Comparison of ENCODE assay signal across 8 cellular contexts in genomic region chr17:7219812-7220592, GRCh38. TPM values are rescaled to one million over a fixed set of nuclear protein-coding genes. Genes with fewer than 3 reads are reported as not detected.
DNase-seq lines count a peak whose midpoint lies in the region; ATAC-seq and TF ChIP-seq lines count a peak whose summit lies in the region.

Gene ACADVL (plus strand): TSS chr17:7219938. CDS start chr17:7219985, 47 bp downstream.
Gene DLG4 (minus strand): TSS chr17:7219836.

- intact Hi-C loops in Calu3 (cut with micrococcal nuclease; ENCODE audit: unreplicated experiment): no loop called here
- intact Hi-C loops in left ventricle myocardium inferior (cut with micrococcal nuclease): no loop called here
- intact Hi-C loops in psoas muscle (cut with DNase I): loop anchor here in 1 of 2 donors (2.0 kb wide), 2 partner anchors 17 to 77 kb away; no protein-coding TSS in a partner anchor

- ATAC-seq in GM21515 (IDR thresholded peaks at IDR 0.05; ENCODE audit: unreplicated experiment): peak; percentile 49
- peak; percentile 68 for ATAC-seq in T-helper 17 cell
- ATAC-seq in psoas muscle: peak; percentile 86 to 88 (median 86)

- no peaks in the 10 kb centered on the region for H3K27me3 ChIP-seq in left ventricle myocardium inferior (ENCODE audit: low read depth)
- H3K27me3 ChIP-seq in psoas muscle (ENCODE audit: insufficient read depth in 3 of 3, low read length in 2 of 3): no peaks in the 10 kb centered on the region

- H3K36me3 Mint-ChIP-seq in Calu3 (ENCODE audit: insufficient read depth, unreplicated experiment) (peaks cover 44% of the 10 kb centered on the region), T-helper 17 cell (ENCODE audit: low read depth) (peaks cover 3% of the 10 kb centered on the region)

- CTCF ChIA-PET in Calu3 (lab: Charles Lee): interaction anchor here (0.9 to 2.1 kb wide), 6 partner anchors 14 to 298 kb away, joined by 3 to 11 read pairs (median 4); partner anchors contain the start of gene DVL2

- no peaks in the 10 kb centered on the region for H3K9me3 Mint-ChIP-seq in Calu3 (ENCODE audit: low read depth, unreplicated experiment)

- peak within 1 kb of the TSS; percentile 93 for H3K27ac ChIP-seq in angular gyrus (ENCODE audit: low read depth, low read length)
- peak within 1 kb of the TSS; percentile 98 for H3K27ac ChIP-seq in left ventricle myocardium inferior (replicated peaks)
- peak within 1 kb of the TSS; percentile 99 for H3K27ac ChIP-seq in psoas muscle
- H3K27ac ChIP-seq in urinary bladder (ENCODE audit: low read depth): peak within 1 kb of the TSS; percentile 97

- H3K4me1 ChIP-seq in left ventricle myocardium inferior: peaks cover 97% of the 10 kb centered on the region
- H3K4me1 ChIP-seq in psoas muscle: peaks cover 34% of the 10 kb centered on the region
- H3K4me1 ChIP-seq in urinary bladder (ENCODE audit: insufficient read depth): peaks cover 4% of the 10 kb centered on the region

- H3K36me3 ChIP-seq in left ventricle myocardium inferior (peaks cover 45% of the 10 kb centered on the region), psoas muscle (ENCODE audit: insufficient read depth in 1 of 2, low read depth in 1 of 2) (peaks cover 2 to 45% of the 10 kb centered on the region in 2 donors), urinary bladder (ENCODE audit: insufficient read depth) (no peaks in the 10 kb centered on the region)

- H3K27me3 Mint-ChIP-seq in Calu3 (ENCODE audit: unreplicated experiment): peaks cover 14% of the 10 kb centered on the region
- no peaks in the 10 kb centered on the region for H3K27me3 Mint-ChIP-seq in T-helper 17 cell

- TSS peak; percentile 25 for BruUV-seq in Calu3 (replicated peaks; lab: Mats Ljungman, UMichigan)

- H3K9me3 ChIP-seq in T-helper 17 cell (ENCODE audit: control insufficient read depth, low read length, poor library complexity, severe bottlenecking) (no peaks in the 10 kb centered on the region), left ventricle myocardium inferior (replicated peaks) (no peaks in the 10 kb centered on the region), psoas muscle (no peaks in the 10 kb centered on the region)

- DNase-seq in Calu3 (peak; percentile 84), LoVo (ENCODE audit: low spot score) (peak; percentile 88), T-helper 17 cell (peak; percentile 54 to 65 (median 60)), left ventricle myocardium inferior (peak; percentile 95), psoas muscle (peak; percentile 97)

- H3K27ac Mint-ChIP-seq in Calu3 (ENCODE audit: unreplicated experiment) (peak within 1 kb of the TSS; percentile 94), T-helper 17 cell (peak within 1 kb of the TSS; percentile 91)

- no peak for TF ChIP-seq CTCF in Calu3 (IDR thresholded peaks at IDR 0.05; ENCODE audit: unreplicated experiment)
- no peak for TF ChIP-seq CTCF in left ventricle myocardium inferior (IDR thresholded peaks at IDR 0.05; ENCODE audit: borderline replicate concordance)
- TF ChIP-seq CTCF in psoas muscle (IDR thresholded peaks at IDR 0.05): no peak

- H3K4me3 ChIP-seq in left ventricle myocardium inferior: peak within 1 kb of the TSS; percentile 85
- H3K4me3 ChIP-seq in psoas muscle: peak within 1 kb of the TSS; percentile 98
- H3K4me3 ChIP-seq in urinary bladder (ENCODE audit: low read depth, low read length): peak within 1 kb of the TSS; percentile 81

- 0 to 1% (median 0%) methylated on average over 44 to 63 of the region's 63 CpGs for WGBS in psoas muscle, 3 donors
- WGBS in urinary bladder: under 1% methylated on average over 63 of the region's 63 CpGs

- no peaks in the 10 kb centered on the region for H3K4me1 Mint-ChIP-seq in Calu3 (ENCODE audit: low read depth, unreplicated experiment)
- peaks cover 38% of the 10 kb centered on the region for H3K4me1 Mint-ChIP-seq in T-helper 17 cell

- H3K4me3 Mint-ChIP-seq in Calu3 (ENCODE audit: low read depth, unreplicated experiment): peak within 1 kb of the TSS; percentile 96
- H3K4me3 Mint-ChIP-seq in T-helper 17 cell: peak within 1 kb of the TSS; percentile 96

RNA-seq across cellular contexts. Expression of gene ACADVL, which starts in this region (rescaled TPM):
- 552 and 615 TPM in 2 replicates for total RNA-seq in Calu3 (2022)
- 100 to 1,000 TPM; 268 to 279 TPM for total RNA-seq in T-helper 17 cell
- total RNA-seq in left ventricle myocardium inferior: 1,845 TPM
- 1,000 to 10,000 TPM in 3 of 4 donors, 100 to 1,000 TPM in 1; 987 to 1,310 (median 1,099) TPM for total RNA-seq in psoas muscle
- polyA plus RNA-seq in psoas muscle: 1,000 to 10,000 TPM in 1 of 3 donors, 100 to 1,000 TPM in 2; 538 to 1,030 (median 946) TPM
- total RNA-seq in urinary bladder: 130 TPM
- polyA plus RNA-seq in urinary bladder: 314 TPM

RNA-seq across cellular contexts. Expression of gene DLG4, which starts in this region (rescaled TPM):
- total RNA-seq in Calu3 (2022): 2.0 and 4.6 TPM in 2 replicates
- 10 to 100 TPM in 1 of 2 donors, 1 to 10 TPM in 1; 9.8 to 16.1 TPM for total RNA-seq in T-helper 17 cell
- 14.0 TPM for total RNA-seq in left ventricle myocardium inferior
- 1 to 10 TPM; 3.2 to 8.9 (median 5.8) TPM for total RNA-seq in psoas muscle
- polyA plus RNA-seq in psoas muscle: 1 to 10 TPM; 1.5 to 5.8 (median 1.8) TPM
- 19.4 TPM for total RNA-seq in urinary bladder
- polyA plus RNA-seq in urinary bladder: 17.1 TPM

Comparison
In these comparisons a context has a peak if more than half of its experiments do, and no peak if none do; other contexts are left out.
1. Peak in every context shown above with its lines: DNase-seq, ATAC-seq, H3K4me3 ChIP-seq and H3K27ac ChIP-seq.